In the genomic region with DNA sequence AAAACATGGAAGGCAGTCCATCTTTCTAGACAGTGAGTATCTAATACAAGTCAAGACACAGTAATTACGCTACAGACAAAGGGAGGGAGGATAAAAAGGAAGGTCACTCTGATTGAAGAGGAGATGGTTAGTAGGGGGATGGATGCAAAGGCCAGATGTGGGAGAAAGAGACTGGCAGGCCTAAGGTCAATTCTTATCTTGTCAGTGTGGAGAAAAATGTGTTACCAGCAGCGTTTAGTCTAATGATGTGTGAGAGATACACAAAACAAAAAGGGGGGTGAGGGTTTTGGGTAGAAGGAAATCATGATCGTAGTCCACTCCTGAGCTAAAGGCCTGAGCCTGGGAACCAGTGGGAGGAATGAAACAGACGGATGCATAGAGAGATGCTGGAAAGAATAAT, we compare ENCODE assay signal across 14 cellular contexts. TPM values are rescaled to one million over a fixed set of nuclear protein-coding genes. Genes with fewer than 3 reads are reported as not detected.
DNase-seq lines count a peak whose midpoint lies in the region; ATAC-seq and TF ChIP-seq lines count a peak whose summit lies in the region.
"Had no signal": no experiment of that assay in that cellular context is flagged by ENCODE, and none has a peak within 500 bp of the region (broad histone marks: within the 10 kb centered on the region; RNA-seq: fewer than 3 reads in every experiment).

No MANE protein-coding gene starts in this region.

- H4K20me1 ChIP-seq in SU-DHL-6 (ENCODE audit: low read depth, low read length): peaks cover 9% of the 10 kb centered on the region; the same call in 1 of the 2 replicates

- H3K27ac ChIP-seq in SU-DHL-6 (ENCODE audit: low read depth, low read length) (peak overlapping the region; percentile 56; the same call in 1 of the 2 replicates), thymus (ENCODE audit: low read depth) (peak overlapping the region; percentile 50)
- H3K27ac ChIP-seq: neural progenitor cell, Peyer's patch, skin epidermis had no signal

- 99% methylated on average over 4 of the region's 4 CpGs for WGBS in thymus

- no peak for ATAC-seq in GM19455 (IDR thresholded peaks at IDR 0.05; ENCODE audit: unreplicated experiment)
- ATAC-seq: left cardiac atrium had no signal

- peak overlapping the region; percentile 6 for H3K27ac Mint-ChIP-seq in activated naive CD4-positive, alpha-beta T cell treated with anti-CD3 and anti-CD28 coated beads for 36 hours
- peak overlapping the region; percentile 33 for H3K27ac Mint-ChIP-seq in dendritic cell treated with granulocyte-macrophage colony-stimulating factor and Interleukin-4, amounts not matched to agents 40 ng/mL and 50 ng/mL, for 4 days
- H3K27ac Mint-ChIP-seq: neural progenitor cell had no signal

- no peaks in the 10 kb centered on the region for H3K27me3 ChIP-seq in SU-DHL-6 (ENCODE audit: low read length)
- H3K27me3 ChIP-seq in thymus (ENCODE audit: control insufficient read depth, insufficient read depth): no peaks in the 10 kb centered on the region
- H3K27me3 ChIP-seq: neural progenitor cell, Peyer's patch had no signal

- H3K36me3 ChIP-seq in SU-DHL-6 (ENCODE audit: low read length): peaks cover 59% of the 10 kb centered on the region
- peaks cover 23% of the 10 kb centered on the region for H3K36me3 ChIP-seq in thymus (ENCODE audit: control insufficient read depth, insufficient read depth)
- H3K36me3 ChIP-seq: neural progenitor cell, Peyer's patch had no signal

- no peaks in the 10 kb centered on the region for H3K9me2 ChIP-seq in SU-DHL-6 (replicated peaks; ENCODE audit: insufficient read depth, low read length)

- H3F3A ChIP-seq in SU-DHL-6 (ENCODE audit: insufficient read depth): peaks cover 50% of the 10 kb centered on the region

- TF ChIP-seq CTCF in SU-DHL-6 (IDR thresholded peaks at IDR 0.05; ENCODE audit: insufficient read depth, low read length, poor library complexity, severe bottlenecking): no peak

- H3K79me2 ChIP-seq in SU-DHL-6 (ENCODE audit: insufficient read depth, low read length): peaks cover 100% of the 10 kb centered on the region

- H3K9me3 ChIP-seq in SU-DHL-6 (ENCODE audit: insufficient read depth, low read length): no peaks in the 10 kb centered on the region
- peaks cover 2% of the 10 kb centered on the region for H3K9me3 ChIP-seq in thymus (ENCODE audit: control insufficient read depth)
- H3K9me3 ChIP-seq: Peyer's patch had no signal

- H3K4me1 Mint-ChIP-seq in activated naive CD4-positive, alpha-beta T cell treated with anti-CD3 and anti-CD28 coated beads for 36 hours (ENCODE audit: low read depth): peaks cover 69% of the 10 kb centered on the region
- H3K4me1 Mint-ChIP-seq in dendritic cell treated with granulocyte-macrophage colony-stimulating factor and Interleukin-4, amounts not matched to agents 40 ng/mL and 50 ng/mL, for 4 days (ENCODE audit: low read depth): peaks cover 57% of the 10 kb centered on the region
- H3K4me1 Mint-ChIP-seq: neural progenitor cell had no signal

- H3K9me3 Mint-ChIP-seq in activated naive CD4-positive, alpha-beta T cell treated with anti-CD3 and anti-CD28 coated beads for 36 hours: no peaks in the 10 kb centered on the region
- no peaks in the 10 kb centered on the region for H3K9me3 Mint-ChIP-seq in dendritic cell treated with granulocyte-macrophage colony-stimulating factor and Interleukin-4, amounts not matched to agents 40 ng/mL and 50 ng/mL, for 4 days
- H3K9me3 Mint-ChIP-seq: neural progenitor cell had no signal

- 0 out of 2 replicates have a peak overlapping the region, but pooled peaks have one; percentile 13 for H3K9ac ChIP-seq in SU-DHL-6 (ENCODE audit: low read length)
- H3K9ac ChIP-seq: neural progenitor cell had no signal

- DNase-seq in activated naive CD4-positive, alpha-beta T cell treated with anti-CD3 and anti-CD28 coated beads for 36 hours: no peak
- no peak for DNase-seq in activated naive CD4-positive, alpha-beta T cell (lab: John Stamatoyannopoulos, UW)
- DNase-seq in NOMO-1 treated with dmso at 0.1 percent for 144 hours (lab: John Stamatoyannopoulos, UW; ENCODE audit: unreplicated experiment): no peak
- DNase-seq in MV-4-11 (lab: John Stamatoyannopoulos, UW): no peak
- DNase-seq: H9, left cardiac atrium, NCI-H1694 had no signal

- intact Hi-C loops in activated naive CD4-positive, alpha-beta T cell treated with anti-CD3 and anti-CD28 coated beads for 36 hours (cut with micrococcal nuclease): loop anchor here (1.0 kb wide), 1 partner anchor 45 kb away; no protein-coding TSS in a partner anchor
- intact Hi-C loops in dendritic cell treated with granulocyte-macrophage colony-stimulating factor and Interleukin-4, amounts not matched to agents 40 ng/mL and 50 ng/mL, for 4 days (cut with micrococcal nuclease): no loop called here

- no peak overlapping the region for H3K4me2 ChIP-seq in SU-DHL-6 (ENCODE audit: low read depth, low read length, poor library complexity, severe bottlenecking)
- H3K4me2 ChIP-seq: neural progenitor cell had no signal

- H3K27me3 Mint-ChIP-seq in activated naive CD4-positive, alpha-beta T cell treated with anti-CD3 and anti-CD28 coated beads for 36 hours (ENCODE audit: low read depth): no peaks in the 10 kb centered on the region
- H3K27me3 Mint-ChIP-seq in dendritic cell treated with granulocyte-macrophage colony-stimulating factor and Interleukin-4, amounts not matched to agents 40 ng/mL and 50 ng/mL, for 4 days: no peaks in the 10 kb centered on the region

- H3K36me3 Mint-ChIP-seq in activated naive CD4-positive, alpha-beta T cell treated with anti-CD3 and anti-CD28 coated beads for 36 hours (ENCODE audit: low read depth): peaks cover 33% of the 10 kb centered on the region
- peaks cover 65% of the 10 kb centered on the region for H3K36me3 Mint-ChIP-seq in dendritic cell treated with granulocyte-macrophage colony-stimulating factor and Interleukin-4, amounts not matched to agents 40 ng/mL and 50 ng/mL, for 4 days (ENCODE audit: low read depth)
- H3K36me3 Mint-ChIP-seq: neural progenitor cell had no signal

- no peak overlapping the region for H2AFZ ChIP-seq in SU-DHL-6 (ENCODE audit: low read depth, low read length, severe bottlenecking)
- H2AFZ ChIP-seq: neural progenitor cell had no signal

- H3K4me3 ChIP-seq in SU-DHL-6 (ENCODE audit: insufficient read depth, low read length, poor library complexity, severe bottlenecking) (no peak overlapping the region), thymus (ENCODE audit: low read length) (no peak overlapping the region)
- H3K4me3 ChIP-seq: neural progenitor cell, Peyer's patch, skin epidermis had no signal

- CTCF ChIA-PET in activated naive CD4-positive, alpha-beta T cell treated with anti-CD3 and anti-CD28 coated beads for 36 hours (lab: Charles Lee): no interaction called here

- H3K4me1 ChIP-seq in thymus (ENCODE audit: control insufficient read depth, insufficient read depth, low read length): peaks cover 42% of the 10 kb centered on the region
- H3K4me1 ChIP-seq: neural progenitor cell had no signal

- H3K4me3 Mint-ChIP-seq in activated naive CD4-positive, alpha-beta T cell treated with anti-CD3 and anti-CD28 coated beads for 36 hours: no peak overlapping the region
- H3K4me3 Mint-ChIP-seq in dendritic cell treated with granulocyte-macrophage colony-stimulating factor and Interleukin-4, amounts not matched to agents 40 ng/mL and 50 ng/mL, for 4 days: no peak overlapping the region
- H3K4me3 Mint-ChIP-seq: H9, neural progenitor cell had no signal

RNA-seq across cellular contexts. Expression of a gene that starts 46.7 kb away (rescaled TPM):
- 100 to 1,000 TPM in 1 of 2 experiments, 10 to 100 TPM in 1; 95.9 to 109 TPM for total RNA-seq in activated naive CD4-positive, alpha-beta T cell treated with anti-CD3 and anti-CD28 coated beads for 36 hours
- polyA plus RNA-seq in thymus: 57.6 TPM
